8 cellular contexts compared by ENCODE assay signal in genomic region chr3:47420511-47421484, GRCh38. TPM values are rescaled to one million over a fixed set of nuclear protein-coding genes. Genes with fewer than 3 reads are reported as not detected.
DNase-seq lines count a peak whose midpoint lies in the region; ATAC-seq and TF ChIP-seq lines count a peak whose summit lies in the region.

No MANE protein-coding gene starts in this region.

- no peaks in the 10 kb centered on the region for H3K9me3 Mint-ChIP-seq in CD4-positive, alpha-beta T cell
- H3K9me3 Mint-ChIP-seq in activated T-cell treated with anti-CD3 and anti-CD28 coated beads, Interleukin-2, amount 50 U/mL, for 72 hours = no peaks in the 10 kb centered on the region
- H3K9me3 Mint-ChIP-seq in natural killer cell treated with Interleukin-12 subunit alpha and Interleukin-12 subunit beta and Interleukin-15 and Interleukin-18, amount 100 ng/mL, for 72 hours = no peaks in the 10 kb centered on the region

- intact Hi-C loops in CD4-positive, alpha-beta T cell (cut with DNase I, micrococcal nuclease) = loop anchor here (1.0 to 5.0 kb wide), 7 partner anchors 56 to 572 kb away; partner anchors contain the start of genes DHX30 (in 1 of the 2), ELP6 (in 1 of the 2) and SMARCC1 (in 1 of the 2)
- intact Hi-C loops in PC-9 (cut with micrococcal nuclease; ENCODE audit: unreplicated experiment) = loop anchor here (1.0 to 10.0 kb wide), 4 partner anchors 56 to 734 kb away; partner anchors contain the start of gene ELP6

- H3K4me2 ChIP-seq in PC-9 = no peak overlapping the region

- peak overlapping the region; percentile 94 for H3K27ac Mint-ChIP-seq in CD4-positive, alpha-beta T cell
- H3K27ac Mint-ChIP-seq in activated T-cell treated with anti-CD3 and anti-CD28 coated beads, Interleukin-2, amount 50 U/mL, for 72 hours = peak overlapping the region; percentile 99
- peak overlapping the region; percentile 91 to 97 for H3K27ac Mint-ChIP-seq in natural killer cell treated with Interleukin-12 subunit alpha and Interleukin-12 subunit beta and Interleukin-15 and Interleukin-18, amount 100 ng/mL, for 72 hours

- POLR2A ChIA-PET in CD4-positive, alpha-beta T cell (lab: Charles Lee) = interaction anchor here (0.6 to 2.1 kb wide), 8 partner anchors 40 to 1191 kb away, joined by 3 to 16 read pairs (median 4); partner anchors contain the start of genes ELP6, PTPN23, SCAP and SETD2
- POLR2A ChIA-PET in PC-9 (lab: Charles Lee; ENCODE audit: unreplicated experiment) = interaction anchor here (0.6 kb wide), 1 partner anchor 284 kb away, joined by 3 read pairs; no protein-coding TSS in a partner anchor

- no peak overlapping the region for H2AFZ ChIP-seq in PC-9

- H3F3A ChIP-seq in PC-9 (ENCODE audit: insufficient read depth, low read depth) = peaks cover 8% of the 10 kb centered on the region

- H3K9me2 ChIP-seq in PC-9 (ENCODE audit: insufficient read depth) = no peaks in the 10 kb centered on the region

- no peaks in the 10 kb centered on the region for H3K27me3 Mint-ChIP-seq in CD4-positive, alpha-beta T cell
- no peaks in the 10 kb centered on the region for H3K27me3 Mint-ChIP-seq in activated T-cell treated with anti-CD3 and anti-CD28 coated beads, Interleukin-2, amount 50 U/mL, for 72 hours (ENCODE audit: low read depth)
- no peaks in the 10 kb centered on the region for H3K27me3 Mint-ChIP-seq in natural killer cell treated with Interleukin-12 subunit alpha and Interleukin-12 subunit beta and Interleukin-15 and Interleukin-18, amount 100 ng/mL, for 72 hours

- ATAC-seq in CD4-positive, alpha-beta T cell (ENCODE audit: poor library complexity) = peak; percentile 99
- ATAC-seq in GM19455 (IDR thresholded peaks at IDR 0.05; ENCODE audit: unreplicated experiment) = peak; percentile 73
- peak; percentile 87 to 90 for ATAC-seq in activated T-cell treated with anti-CD3 and anti-CD28 coated beads, Interleukin-2, amount 50 U/mL, for 72 hours (replicated peaks in 1 of 2)
- peak; percentile 89 to 90 for ATAC-seq in natural killer cell treated with Interleukin-12 subunit alpha and Interleukin-12 subunit beta and Interleukin-15 and Interleukin-18, amount 100 ng/mL, for 72 hours

- no peaks in the 10 kb centered on the region for H3K27me3 ChIP-seq in CD4-positive, alpha-beta T cell (ENCODE audit: control insufficient read depth, insufficient read depth, low read length)
- H3K27me3 ChIP-seq in HUES48 (ENCODE audit: control insufficient read depth, insufficient read depth, low read length) (no peaks in the 10 kb centered on the region), PC-9 (ENCODE audit: insufficient read depth, low read depth) (no peaks in the 10 kb centered on the region)

- no TSS peak for BruUV-seq in PC-9 (replicated peaks; lab: Mats Ljungman, UMichigan)

- H3K36me3 ChIP-seq in HUES48 (ENCODE audit: control insufficient read depth, insufficient read depth, low read length) (peaks cover 60% of the 10 kb centered on the region), PC-9 (ENCODE audit: low read depth) (no peaks in the 10 kb centered on the region)

- H3K4me3 ChIP-seq in HUES48 (ENCODE audit: low read depth, low read length) = no peak overlapping the region
- no peak overlapping the region for H3K4me3 ChIP-seq in PC-9
- no peak overlapping the region for H3K4me3 ChIP-seq in fibroblast of mammary gland (ENCODE audit: control insufficient read depth, low read depth, low read length)

- H3K27ac ChIP-seq in CD4-positive, alpha-beta T cell (ENCODE audit: low read depth, low read length) = peak overlapping the region; percentile 62
- H3K27ac ChIP-seq in HUES48 (ENCODE audit: low read depth, low read length) (peak overlapping the region; percentile 80), PC-9 (no peak overlapping the region)

- no peaks in the 10 kb centered on the region for H3K4me1 ChIP-seq in HUES48 (ENCODE audit: control insufficient read depth, insufficient read depth, low read length)
- no peaks in the 10 kb centered on the region for H3K4me1 ChIP-seq in PC-9 (replicated peaks; ENCODE audit: insufficient read depth)

- H3K9ac ChIP-seq in HUES48 (ENCODE audit: low read depth, low read length) = no peak overlapping the region

- H3K4me3 Mint-ChIP-seq in CD4-positive, alpha-beta T cell = peak overlapping the region; percentile 57
- H3K4me3 Mint-ChIP-seq in activated T-cell treated with anti-CD3 and anti-CD28 coated beads, Interleukin-2, amount 50 U/mL, for 72 hours = peak overlapping the region; percentile 71 to 74
- H3K4me3 Mint-ChIP-seq in natural killer cell treated with Interleukin-12 subunit alpha and Interleukin-12 subunit beta and Interleukin-15 and Interleukin-18, amount 100 ng/mL, for 72 hours = peak overlapping the region; percentile 25

- CTCF ChIA-PET in CD4-positive, alpha-beta T cell (lab: Charles Lee) = interaction anchor here (0.6 to 2.8 kb wide), 16 partner anchors 8 to 404 kb away, joined by 3 to 51 read pairs (median 4); partner anchors contain the start of genes PTPN23 and SCAP
- CTCF ChIA-PET in PC-9 (lab: Charles Lee) = interaction anchor here (0.6 to 1.5 kb wide), 4 partner anchors 55 to 1549 kb away, joined by 3 to 7 read pairs (median 6); partner anchors contain the start of gene SCAP

- peak; percentile 84 for TF ChIP-seq CTCF in CD4-positive, alpha-beta T cell (IDR thresholded peaks at IDR 0.05)
- peak; percentile 88 for TF ChIP-seq CTCF in PC-9 (conservative IDR thresholded peaks at IDR 0.05)
- TF ChIP-seq CTCF in fibroblast of mammary gland (conservative IDR thresholded peaks at IDR 0.05; ENCODE audit: control insufficient read depth, insufficient read depth, low read depth, low read length) = peak; percentile 96

- peaks cover 12% of the 10 kb centered on the region for H3K4me1 Mint-ChIP-seq in CD4-positive, alpha-beta T cell (ENCODE audit: low read depth)
- peaks cover 13% of the 10 kb centered on the region for H3K4me1 Mint-ChIP-seq in activated T-cell treated with anti-CD3 and anti-CD28 coated beads, Interleukin-2, amount 50 U/mL, for 72 hours (ENCODE audit: low read depth)
- peaks cover 4 to 15% of the 10 kb centered on the region in 2 donors for H3K4me1 Mint-ChIP-seq in natural killer cell treated with Interleukin-12 subunit alpha and Interleukin-12 subunit beta and Interleukin-15 and Interleukin-18, amount 100 ng/mL, for 72 hours (ENCODE audit: low read depth in 2 of 2)

- no peaks in the 10 kb centered on the region for H3K9me3 ChIP-seq in CD4-positive, alpha-beta T cell (ENCODE audit: control insufficient read depth, low read length)
- H3K9me3 ChIP-seq in HUES48 (ENCODE audit: control insufficient read depth, insufficient read depth, low read length) (no peaks in the 10 kb centered on the region), PC-9 (ENCODE audit: insufficient read depth, low read depth) (no peaks in the 10 kb centered on the region)

- H4K20me1 ChIP-seq in PC-9 (ENCODE audit: insufficient read depth) = peaks cover 3% of the 10 kb centered on the region; the same call in 1 of the 2 replicates

- H3K36me3 Mint-ChIP-seq in CD4-positive, alpha-beta T cell (ENCODE audit: low read depth) = peaks cover 40% of the 10 kb centered on the region
- peaks cover 4 to 6% of the 10 kb centered on the region in 2 donors for H3K36me3 Mint-ChIP-seq in activated T-cell treated with anti-CD3 and anti-CD28 coated beads, Interleukin-2, amount 50 U/mL, for 72 hours (ENCODE audit: insufficient read depth in 2 of 2)
- H3K36me3 Mint-ChIP-seq in natural killer cell treated with Interleukin-12 subunit alpha and Interleukin-12 subunit beta and Interleukin-15 and Interleukin-18, amount 100 ng/mL, for 72 hours = peaks cover 5% of the 10 kb centered on the region

- peak; percentile 78 to 89 (median 86) for DNase-seq in CD4-positive, alpha-beta T cell
- DNase-seq in PC-9 (peak; percentile 74 to 84), fibroblast of mammary gland (ENCODE audit: low read depth) (peak; percentile 86)
- DNase-seq in activated T-cell treated with anti-CD3 and anti-CD28 coated beads, Interleukin-2, amount 50 U/mL, for 72 hours = peak; percentile 91 to 94
- DNase-seq in natural killer cell treated with Interleukin-12 subunit alpha and Interleukin-12 subunit beta and Interleukin-15 and Interleukin-18, amount 100 ng/mL, for 72 hours (ENCODE audit: low spot score) = peak; percentile 88
- DNase-seq in stimulated activated naive CD4-positive, alpha-beta T cell (lab: John Stamatoyannopoulos, UW) = peak; percentile 77 to 91 (median 84)

- H3K79me2 ChIP-seq in PC-9 (ENCODE audit: low read depth) = no peaks in the 10 kb centered on the region

RNA-seq across cellular contexts. Expression of gene PTPN23, which starts 40.0 kb away (rescaled TPM):
- 10 to 100 TPM; 27.3 to 35.7 TPM for total RNA-seq in CD4-positive, alpha-beta T cell
- 36.9 and 38.9 TPM in 2 replicates for total RNA-seq in PC-9 (2021)
- 10 to 100 TPM; 24.1 to 38.8 TPM for total RNA-seq in activated T-cell treated with anti-CD3 and anti-CD28 coated beads, Interleukin-2, amount 50 U/mL, for 72 hours
- total RNA-seq in natural killer cell treated with Interleukin-12 subunit alpha and Interleukin-12 subunit beta and Interleukin-15 and Interleukin-18, amount 100 ng/mL, for 72 hours = 10 to 100 TPM; 30.5 to 45.3 TPM

RNA-seq across cellular contexts. Expression of gene SCAP, which starts 54.9 kb away (rescaled TPM):
- 10 to 100 TPM; 58.3 to 60.3 TPM for total RNA-seq in CD4-positive, alpha-beta T cell
- total RNA-seq in PC-9 (2021) = 71.5 and 85.0 TPM in 2 replicates
- total RNA-seq in activated T-cell treated with anti-CD3 and anti-CD28 coated beads, Interleukin-2, amount 50 U/mL, for 72 hours = 10 to 100 TPM; 57.3 to 60.4 TPM
- 100 to 1,000 TPM in 1 of 2 donors, 10 to 100 TPM in 1; 51.1 to 111 TPM for total RNA-seq in natural killer cell treated with Interleukin-12 subunit alpha and Interleukin-12 subunit beta and Interleukin-15 and Interleukin-18, amount 100 ng/mL, for 72 hours
